Comparison of ENCODE assay signal across 9 cellular contexts in the genomic region with DNA sequence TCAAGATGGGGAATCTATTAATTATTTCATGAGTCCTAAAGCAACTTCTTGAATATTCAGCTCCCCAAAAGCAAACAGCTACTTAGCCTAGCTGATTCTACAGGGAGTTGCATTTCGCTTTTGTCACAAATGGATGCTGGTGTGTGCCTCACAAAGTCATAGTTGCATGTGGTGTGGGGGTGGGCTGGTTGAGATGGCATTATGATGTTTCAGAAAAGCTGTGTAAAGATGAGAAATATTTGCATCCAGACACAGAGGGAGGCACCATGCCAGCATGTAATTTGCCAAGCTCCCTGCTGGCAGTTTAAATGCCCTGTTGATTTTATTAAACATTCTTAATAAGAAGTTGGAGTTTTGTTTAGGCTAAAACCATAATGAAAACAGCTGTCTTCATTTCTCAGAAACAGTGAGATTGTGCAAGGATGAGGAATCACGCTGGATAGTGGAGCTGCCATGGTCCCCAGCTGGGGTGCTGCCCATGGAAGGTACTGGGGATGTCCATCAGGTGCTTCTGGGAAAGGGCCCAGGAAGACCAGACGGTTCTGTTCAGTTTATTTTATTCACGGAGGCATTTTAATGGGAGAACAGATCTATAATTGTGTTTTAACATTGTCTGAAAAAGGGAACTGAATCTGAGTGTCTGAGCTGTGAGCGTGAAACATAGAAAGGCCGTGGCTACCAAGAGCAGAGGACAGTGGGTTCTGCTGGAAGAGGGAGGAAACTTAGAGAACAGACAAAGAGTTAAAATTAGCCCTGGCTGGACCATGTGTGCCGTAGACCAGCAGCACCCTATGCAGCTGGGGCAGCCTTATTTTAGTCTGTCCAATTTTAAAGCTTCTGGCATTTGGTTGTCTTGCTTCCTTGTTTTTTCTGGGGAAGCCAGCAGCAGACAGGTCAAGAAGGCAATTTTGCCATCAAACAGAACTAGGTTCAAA.
DNase-seq lines count a peak whose midpoint lies in the region; ATAC-seq and TF ChIP-seq lines count a peak whose summit lies in the region.
"Had no signal": no experiment of that assay in that cellular context is flagged by ENCODE, and none has a peak within 500 bp of the region (broad histone marks: within the 10 kb centered on the region; RNA-seq: fewer than 3 reads in every experiment).

No MANE protein-coding gene starts in this region.

- H3K9me3 ChIP-seq in esophagus (ENCODE audit: control insufficient read depth in 2 of 2, insufficient read depth in 1 of 2, low read depth in 1 of 2, low read length in 1 of 2) (no peaks in the 10 kb centered on the region), transverse colon (no peaks in the 10 kb centered on the region), aorta (ENCODE audit: control insufficient read depth, low read length) (no peaks in the 10 kb centered on the region)
- H3K9me3 ChIP-seq: A549 had no signal

- TF ChIP-seq EP300 in transverse colon (IDR thresholded peaks at IDR 0.05; ENCODE audit: low read depth): no peak

- TF ChIP-seq CTCF in transverse colon (IDR thresholded peaks at IDR 0.05): no peak
- no peak for TF ChIP-seq CTCF in foreskin fibroblast (IDR thresholded peaks at IDR 0.05; ENCODE audit: low read depth, low read length)

- no peak overlapping the region for H3K4me3 Mint-ChIP-seq in T-helper 1 cell treated with Interleukin-12 subunit alpha and Interleukin-12 subunit beta and Interleukin-4 antibody, amounts not matched to agents 30 μg/mL and 1 μg/mL, for 36 hours

- no peak for DNase-seq in T-helper 1 cell
- DNase-seq in transverse colon: no peak
- no peak for DNase-seq in NCI-H2107 (lab: John Stamatoyannopoulos, UW)
- DNase-seq in aorta: no peak
- DNase-seq in foreskin fibroblast: no peak

- peak; percentile 67 for ATAC-seq in HG03342 (IDR thresholded peaks at IDR 0.05; ENCODE audit: unreplicated experiment)
- ATAC-seq in aorta (ENCODE audit: low FRiP score): no peak
- ATAC-seq: A549 had no signal

- in situ Hi-C loops in transverse colon (cut with MboI; ENCODE audit: low pct_ligation_motif_present in 1 of 4, low pct_unique_long_range_greater_than_20kb in 1 of 4, low sequenced_read_pairs in 3 of 4): loop anchor here in 3 of 4 donors (25.0 kb wide), 2 partner anchors 112 to 337 kb away; a partner anchor contains a TSS

- no peak overlapping the region for H3K4me3 ChIP-seq in esophagus (ENCODE audit: low read depth in 1 of 2, low read length in 2 of 2)
- H3K4me3 ChIP-seq in transverse colon: no peak overlapping the region
- no peak overlapping the region for H3K4me3 ChIP-seq in aorta (ENCODE audit: low read length in 2 of 2)
- no peak overlapping the region for H3K4me3 ChIP-seq in foreskin fibroblast (ENCODE audit: low read depth in 1 of 2, low read length in 2 of 2)
- H3K4me3 ChIP-seq: A549 had no signal

- H3K27ac Mint-ChIP-seq in T-helper 1 cell treated with Interleukin-12 subunit alpha and Interleukin-12 subunit beta and Interleukin-4 antibody, amounts not matched to agents 30 μg/mL and 1 μg/mL, for 36 hours: peak overlapping the region; percentile 45

- no peak for TF ChIP-seq POLR2A in transverse colon (IDR thresholded peaks at IDR 0.05)

- H3K27ac ChIP-seq in esophagus (ENCODE audit: low read depth in 2 of 2, low read length in 1 of 2) (peak overlapping the region; percentile 32 to 38), transverse colon (peak overlapping the region; percentile 26 to 72 (median 62)), aorta (ENCODE audit: low read depth in 1 of 2, low read length in 2 of 2) (no peak overlapping the region)
- H3K27ac ChIP-seq: A549 had no signal

- peaks cover 6 to 7% of the 10 kb centered on the region in 2 donors for H3K4me1 ChIP-seq in esophagus (ENCODE audit: control insufficient read depth in 2 of 2, insufficient read depth in 2 of 2, low read length in 1 of 2)
- peaks cover 0 to 20% (median 17%) of the 10 kb centered on the region in 4 donors for H3K4me1 ChIP-seq in transverse colon
- H3K4me1 ChIP-seq in aorta (ENCODE audit: control insufficient read depth in 1 of 2, insufficient read depth in 2 of 2, low read length in 2 of 2): no peaks in the 10 kb centered on the region
- H3K4me1 ChIP-seq: A549 had no signal

- peaks cover 4% of the 10 kb centered on the region for H3K36me3 Mint-ChIP-seq in T-helper 1 cell treated with Interleukin-12 subunit alpha and Interleukin-12 subunit beta and Interleukin-4 antibody, amounts not matched to agents 30 μg/mL and 1 μg/mL, for 36 hours (ENCODE audit: low read depth)

- 63 to 66% methylated on average over 7 of the region's 7 CpGs for WGBS in esophagus, 2 donors
- WGBS in transverse colon (ENCODE audit: low coverage in 1 of 2), 2 donors: 49 to 61% methylated on average over 6 to 7 of the region's 7 CpGs
- 39 to 43% methylated on average over 7 of the region's 7 CpGs for WGBS in aorta, 2 donors

- H3K36me3 ChIP-seq in esophagus (ENCODE audit: control insufficient read depth in 2 of 2, insufficient read depth in 2 of 2, low read length in 1 of 2) (no peaks in the 10 kb centered on the region), transverse colon (no peaks in the 10 kb centered on the region), aorta (ENCODE audit: control insufficient read depth in 1 of 2, insufficient read depth in 2 of 2, low read length in 1 of 2) (no peaks in the 10 kb centered on the region)

- H3K27me3 Mint-ChIP-seq in T-helper 1 cell treated with Interleukin-12 subunit alpha and Interleukin-12 subunit beta and Interleukin-4 antibody, amounts not matched to agents 30 μg/mL and 1 μg/mL, for 36 hours (ENCODE audit: low read depth): no peaks in the 10 kb centered on the region

- no peaks in the 10 kb centered on the region for H3K4me1 Mint-ChIP-seq in T-helper 1 cell treated with Interleukin-12 subunit alpha and Interleukin-12 subunit beta and Interleukin-4 antibody, amounts not matched to agents 30 μg/mL and 1 μg/mL, for 36 hours (ENCODE audit: low read depth)

- intact Hi-C loops in transverse colon (cut with DNase I; ENCODE audit: low total_unique reads) (no loop called here), aorta (cut with DNase I) (no loop called here)

- H3K9me3 Mint-ChIP-seq in T-helper 1 cell treated with Interleukin-12 subunit alpha and Interleukin-12 subunit beta and Interleukin-4 antibody, amounts not matched to agents 30 μg/mL and 1 μg/mL, for 36 hours: peaks cover 3% of the 10 kb centered on the region

- no peaks in the 10 kb centered on the region for H3K27me3 ChIP-seq in esophagus (ENCODE audit: control insufficient read depth in 1 of 2, insufficient read depth in 2 of 2, low read length in 2 of 2)
- no peaks in the 10 kb centered on the region for H3K27me3 ChIP-seq in transverse colon
- H3K27me3 ChIP-seq in aorta (ENCODE audit: control insufficient read depth in 1 of 2, insufficient read depth in 2 of 2, low read length in 1 of 2): no peaks in the 10 kb centered on the region

Comparison
In these comparisons a context has a peak if more than half of its experiments do, and no peak if none do; other contexts are left out.
1. H3K27ac ChIP-seq: peak in esophagus (2 of 2) and transverse colon (4 of 4); none in aorta (0 of 2).